8 cellular contexts compared by ENCODE assay signal in the genomic region with DNA sequence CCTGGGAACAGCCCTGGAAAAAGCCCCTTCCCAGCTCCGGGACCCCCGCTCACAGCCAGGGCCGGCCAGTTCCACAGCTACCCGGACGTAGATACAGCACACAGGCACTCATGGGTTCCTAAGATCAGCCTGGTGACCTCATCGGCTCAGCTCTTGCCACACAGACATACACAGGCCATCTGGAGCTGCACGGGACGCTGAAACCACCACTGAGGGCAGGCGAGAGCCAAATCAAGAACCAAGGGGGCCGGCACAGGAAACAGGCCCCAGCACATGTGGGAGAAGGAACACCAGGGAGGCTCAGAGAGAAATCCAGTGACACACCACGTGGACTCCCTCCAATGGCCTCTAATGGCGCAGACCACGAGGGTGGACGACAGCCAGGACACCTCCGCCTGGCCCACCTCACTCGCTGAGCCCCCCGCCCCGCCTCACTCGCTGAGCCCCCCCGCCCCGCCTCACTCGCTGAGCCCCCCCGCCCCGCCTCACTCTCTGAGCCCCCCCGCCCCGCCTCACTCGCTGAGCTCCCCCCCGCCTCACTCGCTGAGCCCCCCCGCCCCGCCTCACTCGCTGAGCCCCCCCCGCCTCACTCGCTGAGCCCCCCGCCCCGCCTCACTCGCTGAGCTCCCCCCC.
DNase-seq lines count a peak whose midpoint lies in the region; ATAC-seq and TF ChIP-seq lines count a peak whose summit lies in the region.

No MANE protein-coding gene starts in this region.

- peaks cover 48 to 53% of the 10 kb centered on the region in 2 donors for H3K4me1 Mint-ChIP-seq in effector memory CD8-positive, alpha-beta T cell (ENCODE audit: low read depth in 2 of 2)

- DNase-seq in 8988T = peak; percentile 77
- peak; percentile 99 for DNase-seq in NOMO-1 treated with DMSO at 0.1 percent for 48 hours (lab: John Stamatoyannopoulos, UW; ENCODE audit: unreplicated experiment)
- peak in 1 of 3 experiments; percentile 13 for DNase-seq in effector memory CD8-positive, alpha-beta T cell
- no peak for DNase-seq in omental fat pad (ENCODE audit: low spot score)
- DNase-seq in midbrain (lab: John Stamatoyannopoulos, UW) = no peak

- no peaks in the 10 kb centered on the region for H3K9me3 Mint-ChIP-seq in effector memory CD8-positive, alpha-beta T cell

- peaks cover 81% of the 10 kb centered on the region for H3K36me3 Mint-ChIP-seq in effector memory CD8-positive, alpha-beta T cell (ENCODE audit: insufficient read depth)

- ATAC-seq in GM19351 (IDR thresholded peaks at IDR 0.05; ENCODE audit: unreplicated experiment) = peak; percentile 76
- ATAC-seq in effector memory CD8-positive, alpha-beta T cell (replicated peaks) = peak; percentile 74
- peak; percentile 74 for ATAC-seq in omental fat pad (ENCODE audit: low FRiP score)
- no peak for ATAC-seq in GM19023 (IDR thresholded peaks at IDR 0.05; ENCODE audit: unreplicated experiment)
- ATAC-seq in HG03280 (IDR thresholded peaks at IDR 0.05; ENCODE audit: unreplicated experiment) = no peak

- no peaks in the 10 kb centered on the region for H3K27me3 Mint-ChIP-seq in effector memory CD8-positive, alpha-beta T cell

- peak overlapping the region; percentile 11 to 33 for H3K4me3 Mint-ChIP-seq in effector memory CD8-positive, alpha-beta T cell

- no peak for TF ChIP-seq CTCF in omental fat pad (IDR thresholded peaks at IDR 0.05)

- H3K27ac Mint-ChIP-seq in effector memory CD8-positive, alpha-beta T cell = peak overlapping the region; percentile 67 to 90

Comparison
In these comparisons a context has a peak if more than half of its experiments do, and no peak if none do; other contexts are left out.
1. DNase-seq: peak in 8988T (single experiment) and NOMO-1 treated with DMSO at 0.1 percent for 48 hours (single experiment); none in omental fat pad (single experiment) and midbrain (single experiment).
2. ATAC-seq: peak in GM19351 (single experiment), effector memory CD8-positive, alpha-beta T cell (single experiment) and omental fat pad (single experiment); none in GM19023 (single experiment) and HG03280 (single experiment).